In the genomic region with DNA sequence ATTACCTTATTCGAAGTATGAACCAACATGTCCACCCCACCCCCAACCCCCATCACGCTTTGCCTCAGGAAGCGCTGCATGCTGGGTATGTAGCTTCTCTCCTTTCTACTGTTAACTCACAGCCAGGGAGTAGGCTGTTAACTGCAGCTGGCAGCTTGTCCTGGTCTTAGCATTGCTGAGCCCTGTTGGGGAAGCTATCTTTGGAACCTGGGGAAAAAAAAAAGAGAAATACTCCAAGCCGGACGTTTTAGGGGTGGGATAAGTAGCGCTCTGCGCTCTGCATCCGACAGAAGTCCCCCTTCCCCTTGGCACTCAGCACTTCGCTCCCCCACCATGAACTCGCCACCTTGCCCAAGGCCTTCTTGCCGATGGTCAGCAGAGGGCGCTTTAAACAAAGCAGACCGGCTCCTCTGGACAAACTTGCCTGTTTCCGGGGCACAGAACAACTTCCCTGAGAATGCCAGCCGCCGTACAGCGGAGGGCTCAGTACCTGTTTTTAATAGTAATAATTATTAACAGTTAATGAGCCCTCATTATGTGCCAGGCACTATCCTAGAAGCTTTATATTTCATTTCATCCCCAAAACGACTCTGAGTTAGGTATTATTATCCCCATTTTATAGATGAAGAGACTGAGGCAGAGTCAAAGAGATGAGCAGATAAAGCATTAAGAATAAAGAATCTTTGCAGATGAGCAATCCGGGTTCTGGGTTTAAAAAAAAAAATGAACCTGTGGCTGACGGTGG, we compare ENCODE assay signal across 8 cellular contexts. TPM values are rescaled to one million over a fixed set of nuclear protein-coding genes. Genes with fewer than 3 reads are reported as not detected.
A peak's percentile ranks its signal among the peaks of the same experiment; 100 is the strongest.
DNase-seq lines count a peak whose midpoint lies in the region; ATAC-seq, FAIRE-seq and TF ChIP-seq lines count a peak whose summit lies in the region.

No MANE protein-coding gene starts in this region.

- H3K36me3 ChIP-seq in heart left ventricle = peaks cover 0 to 13% (median 0%) of the 10 kb centered on the region in 9 donors
- H3K36me3 ChIP-seq in trophoblast cell (ENCODE audit: control insufficient read depth in 1 of 2, insufficient read depth in 2 of 2, low read length in 2 of 2) = peaks cover 0 to 7% of the 10 kb centered on the region in 2 experiments
- H3K36me3 ChIP-seq in tibial artery = peaks cover 4 to 29% (median 22%) of the 10 kb centered on the region in 3 donors

- no peaks in the 10 kb centered on the region for H3K36me3 Mint-ChIP-seq in activated naive CD4-positive, alpha-beta T cell treated with anti-CD3 and anti-CD28 coated beads, Interleukin-2, amount 50 U/mL, for 72 hours

- TF ChIP-seq POLR2A in heart left ventricle (IDR thresholded peaks at IDR 0.05) = no peak

- H2AFZ ChIP-seq in trophoblast cell (ENCODE audit: insufficient read depth, low read length, poor library complexity) = peak overlapping the region; percentile 11

- H3K79me2 ChIP-seq in trophoblast cell (ENCODE audit: control insufficient read depth, insufficient read depth, low read length, poor library complexity) = no peaks in the 10 kb centered on the region

- peak overlapping the region; percentile 56 for H4K91ac ChIP-seq in trophoblast cell (ENCODE audit: low read depth, low read length)

- FAIRE-seq in GM19239 (lab: Jason Lieb, UNC) = peak; percentile 89

- peak; percentile 77 to 96 (median 90) for TF ChIP-seq CTCF in heart left ventricle (IDR thresholded peaks at IDR 0.05)
- peak; percentile 81 to 88 for TF ChIP-seq CTCF in tibial artery (IDR thresholded peaks at IDR 0.05)

- H3K4me2 ChIP-seq in trophoblast cell (ENCODE audit: low read length) = peak overlapping the region; percentile 51

- no peak overlapping the region for H4K8ac ChIP-seq in trophoblast cell (ENCODE audit: low read depth, low read length)

- no peak overlapping the region for H2BK5ac ChIP-seq in trophoblast cell (ENCODE audit: low read depth, low read length, poor library complexity)

- H3K27ac ChIP-seq in heart left ventricle (peak overlapping the region in 3 of 12 donors; percentile 5 to 52 (median 51)), trophoblast cell (ENCODE audit: low read depth, low read length) (no peak overlapping the region), tibial artery (no peak overlapping the region)

- no peak overlapping the region for H3K23ac ChIP-seq in trophoblast cell (ENCODE audit: low read length)

- no peaks in the 10 kb centered on the region for H3K79me1 ChIP-seq in trophoblast cell (ENCODE audit: low read length)

- no peak overlapping the region for H4K12ac ChIP-seq in trophoblast cell (ENCODE audit: low read depth, low read length)

- no peak overlapping the region for H3K9ac ChIP-seq in trophoblast cell (ENCODE audit: low read length)

- intact Hi-C loops in heart left ventricle (cut with DNase I) (loop anchor here (1.0 to 10.0 kb wide), 6 partner anchors 79 to 442 kb away; a partner anchor contains a TSS), tibial artery (cut with DNase I; ENCODE audit: low total_unique reads) (loop anchor here (2.0 to 5.0 kb wide), 2 partner anchors 80 to 184 kb away; a partner anchor contains a TSS)

- H2BK120ac ChIP-seq in trophoblast cell (ENCODE audit: insufficient read depth, low read length, poor library complexity) = no peak overlapping the region

- H3K4ac ChIP-seq in trophoblast cell (ENCODE audit: low read depth, low read length) = no peak overlapping the region

- no peaks in the 10 kb centered on the region for H3K9me3 ChIP-seq in heart left ventricle
- no peaks in the 10 kb centered on the region for H3K9me3 ChIP-seq in trophoblast cell (ENCODE audit: insufficient read depth, low read depth, low read length)
- no peaks in the 10 kb centered on the region for H3K9me3 ChIP-seq in tibial artery

- no peak overlapping the region for H3K14ac ChIP-seq in trophoblast cell (ENCODE audit: low read length)

- DNase-seq in AG08395 (ENCODE audit: low spot score) (peak; percentile 86), GM19239 (ENCODE audit: insufficient read length, low spot score) (peak; percentile 91), NCI-H1092 (lab: John Stamatoyannopoulos, UW) (peak; percentile 65), heart left ventricle (peak; percentile 84 to 88 (median 84)), trophoblast cell (peak; percentile 43 to 88), tibial artery (peak; percentile 68 to 83)
- peak; percentile 73 to 81 for DNase-seq in activated naive CD4-positive, alpha-beta T cell treated with anti-CD3 and anti-CD28 coated beads, Interleukin-2, amount 50 U/mL, for 72 hours (ENCODE audit: low spot score in 2 of 2)

- H3K27me3 ChIP-seq in heart left ventricle (no peaks in the 10 kb centered on the region), trophoblast cell (ENCODE audit: insufficient read depth, low read length) (no peaks in the 10 kb centered on the region), tibial artery (peaks cover 0 to 3% of the 10 kb centered on the region in 2 donors)

- WGBS in heart left ventricle, 4 donors = 6 to 7% (median 7%) methylated on average over 20 of the region's 20 CpGs
- no CpG with 5 or more reads among the region's 20 CpGs for WGBS in trophoblast cell (ENCODE audit: extremely low coverage, insufficient coverage, insufficient read length)

- H2AK5ac ChIP-seq in trophoblast cell (ENCODE audit: low read length) = no peak overlapping the region

- peaks cover 0 to 11% (median 3%) of the 10 kb centered on the region in 12 donors for H3K4me1 ChIP-seq in heart left ventricle
- no peaks in the 10 kb centered on the region for H3K4me1 ChIP-seq in trophoblast cell (ENCODE audit: control insufficient read depth in 1 of 2, insufficient read depth in 2 of 2, low read length in 2 of 2)
- H3K4me1 ChIP-seq in tibial artery = peaks cover 0 to 17% (median 6%) of the 10 kb centered on the region in 4 donors

- H3K9me3 Mint-ChIP-seq in activated naive CD4-positive, alpha-beta T cell treated with anti-CD3 and anti-CD28 coated beads, Interleukin-2, amount 50 U/mL, for 72 hours = no peaks in the 10 kb centered on the region

- H3K18ac ChIP-seq in trophoblast cell (ENCODE audit: low read length) = no peak overlapping the region

- no peak overlapping the region for H2BK12ac ChIP-seq in trophoblast cell (ENCODE audit: low read length)

- H3K4me3 ChIP-seq in heart left ventricle (peak overlapping the region in 9 of 12 donors; percentile 2 to 40 (median 17)), trophoblast cell (ENCODE audit: low read depth, low read length) (no peak overlapping the region), tibial artery (no peak overlapping the region)

- H3K27ac Mint-ChIP-seq in activated naive CD4-positive, alpha-beta T cell treated with anti-CD3 and anti-CD28 coated beads, Interleukin-2, amount 50 U/mL, for 72 hours = no peak overlapping the region

- peak; percentile 92 for ATAC-seq in SK-N-SH treated with all-trans-retinoic acid at 6 μM for 48 hours
- peak; percentile 86 to 90 for ATAC-seq in activated naive CD4-positive, alpha-beta T cell treated with anti-CD3 and anti-CD28 coated beads, Interleukin-2, amount 50 U/mL, for 72 hours
- peak; percentile 62 to 87 (median 81) for ATAC-seq in heart left ventricle

TF ChIP-seq in SK-N-SH treated with all-trans-retinoic acid at 6 μM for 48 hours, 23 proteins besides CTCF, POLR2A, EP300 and RAD21 (continues in another document):
- no peak for TF ChIP-seq ISL1 (CRISPR knock-in tag; IDR thresholded peaks at IDR 0.05)
- no peak for TF ChIP-seq TOX (CRISPR knock-in tag; IDR thresholded peaks at IDR 0.05; ENCODE audit: borderline replicate concordance)
- TF ChIP-seq, protein P1, sequence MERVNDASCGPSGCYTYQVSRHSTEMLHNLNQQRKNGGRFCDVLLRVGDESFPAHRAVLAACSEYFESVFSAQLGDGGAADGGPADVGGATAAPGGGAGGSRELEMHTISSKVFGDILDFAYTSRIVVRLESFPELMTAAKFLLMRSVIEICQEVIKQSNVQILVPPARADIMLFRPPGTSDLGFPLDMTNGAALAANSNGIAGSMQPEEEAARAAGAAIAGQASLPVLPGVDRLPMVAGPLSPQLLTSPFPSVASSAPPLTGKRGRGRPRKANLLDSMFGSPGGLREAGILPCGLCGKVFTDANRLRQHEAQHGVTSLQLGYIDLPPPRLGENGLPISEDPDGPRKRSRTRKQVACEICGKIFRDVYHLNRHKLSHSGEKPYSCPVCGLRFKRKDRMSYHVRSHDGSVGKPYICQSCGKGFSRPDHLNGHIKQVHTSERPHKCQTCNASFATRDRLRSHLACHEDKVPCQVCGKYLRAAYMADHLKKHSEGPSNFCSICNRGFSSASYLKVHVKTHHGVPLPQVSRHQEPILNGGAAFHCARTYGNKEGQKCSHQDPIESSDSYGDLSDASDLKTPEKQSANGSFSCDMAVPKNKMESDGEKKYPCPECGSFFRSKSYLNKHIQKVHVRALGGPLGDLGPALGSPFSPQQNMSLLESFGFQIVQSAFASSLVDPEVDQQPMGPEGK (CRISPR knock-in tag; IDR thresholded peaks at IDR 0.05; ENCODE audit: borderline replicate concordance) = no peak
- TF ChIP-seq CSDC2 (CRISPR knock-in tag; IDR thresholded peaks at IDR 0.05) = no peak
- TF ChIP-seq, protein P2, sequence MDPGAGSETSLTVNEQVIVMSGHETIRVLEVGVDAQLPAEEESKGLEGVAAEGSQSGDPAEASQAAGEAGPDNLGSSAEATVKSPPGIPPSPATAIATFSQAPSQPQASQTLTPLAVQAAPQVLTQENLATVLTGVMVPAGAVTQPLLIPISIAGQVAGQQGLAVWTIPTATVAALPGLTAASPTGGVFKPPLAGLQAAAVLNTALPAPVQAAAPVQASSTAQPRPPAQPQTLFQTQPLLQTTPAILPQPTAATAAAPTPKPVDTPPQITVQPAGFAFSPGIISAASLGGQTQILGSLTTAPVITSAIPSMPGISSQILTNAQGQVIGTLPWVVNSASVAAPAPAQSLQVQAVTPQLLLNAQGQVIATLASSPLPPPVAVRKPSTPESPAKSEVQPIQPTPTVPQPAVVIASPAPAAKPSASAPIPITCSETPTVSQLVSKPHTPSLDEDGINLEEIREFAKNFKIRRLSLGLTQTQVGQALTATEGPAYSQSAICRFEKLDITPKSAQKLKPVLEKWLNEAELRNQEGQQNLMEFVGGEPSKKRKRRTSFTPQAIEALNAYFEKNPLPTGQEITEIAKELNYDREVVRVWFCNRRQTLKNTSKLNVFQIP (CRISPR knock-in tag; IDR thresholded peaks at IDR 0.05; ENCODE audit: borderline replicate concordance, low read depth) = no peak

RNA-seq across cellular contexts. Expression of a gene that starts 35.2 kb away (rescaled TPM):
- total RNA-seq in activated naive CD4-positive, alpha-beta T cell treated with anti-CD3 and anti-CD28 coated beads, Interleukin-2, amount 50 U/mL, for 72 hours = not detected
- total RNA-seq in heart left ventricle = 1 to 10 TPM in 6 of 9 donors, under 1 TPM in 3; 0.35 to 9.3 (median 2.2) TPM
- polyA plus RNA-seq in heart left ventricle = 1 to 10 TPM in 1 of 2 donors, under 1 TPM in 1; 0.76 to 2.9 TPM
- 206 and 208 TPM in 2 replicates for polyA plus RNA-seq in trophoblast cell (2013)

RNA-seq across cellular contexts. Expression of a gene that starts 56.9 kb away (rescaled TPM):
- total RNA-seq in activated naive CD4-positive, alpha-beta T cell treated with anti-CD3 and anti-CD28 coated beads, Interleukin-2, amount 50 U/mL, for 72 hours = 10 to 100 TPM in 1 of 2 donors, 1 to 10 TPM in 1; 3.7 to 17.4 TPM
- 10 to 100 TPM; 11.3 to 22.5 (median 16.0) TPM for total RNA-seq in heart left ventricle
- polyA plus RNA-seq in heart left ventricle = 10 to 100 TPM; 10.9 to 17.9 TPM
- 14.4 TPM in 2 replicates for polyA plus RNA-seq in trophoblast cell (2013)

Comparison
In these comparisons a context has a peak if more than half of its experiments do, and no peak if none do; other contexts are left out.
1. H3K4me3 ChIP-seq: peak in heart left ventricle (9 of 12); none in trophoblast cell (single experiment) and tibial artery (0 of 2).
2. Peak in every context shown above with its lines, with median percentiles within 50 percentile points of each other: DNase-seq and ATAC-seq.